Comparison of ENCODE assay signal across 8 cellular contexts in genomic region chr2:105888625-105889024, GRCh38.
A peak's percentile ranks its signal among the peaks of the same experiment; 100 is the strongest.
DNase-seq lines count a peak whose midpoint lies in the region; ATAC-seq and TF ChIP-seq lines count a peak whose summit lies in the region.

No MANE protein-coding gene starts in this region.

- H3F3A ChIP-seq in MM.1S (ENCODE audit: insufficient read depth, low read length): no peaks in the 10 kb centered on the region; the same call in 1 of the 2 replicates

- ATAC-seq in HG03378 (IDR thresholded peaks at IDR 0.05; ENCODE audit: unreplicated experiment) (no peak), GM18502 (IDR thresholded peaks at IDR 0.05; ENCODE audit: poor library complexity, unreplicated experiment) (no peak)

- H3K27ac ChIP-seq in MM.1S (ENCODE audit: low read length): no peak overlapping the region

- H3K36me3 ChIP-seq in MM.1S (replicated peaks; ENCODE audit: insufficient read depth, low read length): peaks cover 9% of the 10 kb centered on the region; the same call in 1 of the 2 replicates

- H3K27ac Mint-ChIP-seq in activated naive CD8-positive, alpha-beta T cell: peak overlapping the region; percentile 91
- H3K27ac Mint-ChIP-seq in neural crest cell (ENCODE audit: unreplicated experiment): no peak overlapping the region

- no peaks in the 10 kb centered on the region for H3K27me3 Mint-ChIP-seq in activated naive CD8-positive, alpha-beta T cell
- peaks cover 5% of the 10 kb centered on the region for H3K27me3 Mint-ChIP-seq in neural crest cell (ENCODE audit: low read depth)

- H3K4me3 Mint-ChIP-seq in activated naive CD8-positive, alpha-beta T cell: no peak overlapping the region
- no peak overlapping the region for H3K4me3 Mint-ChIP-seq in neural crest cell

- no peak overlapping the region for H3K9ac ChIP-seq in MM.1S (ENCODE audit: low read length)

- peaks cover 8% of the 10 kb centered on the region; the same call in 1 of the 2 replicates for H4K20me1 ChIP-seq in MM.1S (ENCODE audit: insufficient read depth, low read length)

- H3K79me2 ChIP-seq in MM.1S (ENCODE audit: low read length): peaks cover 96% of the 10 kb centered on the region

- H3K4me1 ChIP-seq in MM.1S (ENCODE audit: low read length): peaks cover 26% of the 10 kb centered on the region

- H3K4me1 Mint-ChIP-seq in activated naive CD8-positive, alpha-beta T cell (ENCODE audit: low read depth): peaks cover 71% of the 10 kb centered on the region
- peaks cover 32% of the 10 kb centered on the region for H3K4me1 Mint-ChIP-seq in neural crest cell

- peaks cover 20% of the 10 kb centered on the region for H3K36me3 Mint-ChIP-seq in activated naive CD8-positive, alpha-beta T cell
- H3K36me3 Mint-ChIP-seq in neural crest cell (ENCODE audit: low read depth): peaks cover 34% of the 10 kb centered on the region

- no peaks in the 10 kb centered on the region for H3K27me3 ChIP-seq in MM.1S (replicated peaks; ENCODE audit: insufficient read depth, low read length)

- TF ChIP-seq CTCF in MM.1S (IDR thresholded peaks at IDR 0.05; ENCODE audit: low read length): peak; percentile 43
- TF ChIP-seq CTCF in neural crest cell (conservative IDR thresholded peaks at IDR 0.05): peak; percentile 32

- H2AFZ ChIP-seq in MM.1S (ENCODE audit: low read length): no peak overlapping the region

- peaks cover 4% of the 10 kb centered on the region for H3K9me3 Mint-ChIP-seq in activated naive CD8-positive, alpha-beta T cell (ENCODE audit: low read depth)
- H3K9me3 Mint-ChIP-seq in neural crest cell: peaks cover 4% of the 10 kb centered on the region

- no peak overlapping the region for H3K4me3 ChIP-seq in MM.1S (ENCODE audit: low read length)

- no peak overlapping the region for H3K4me2 ChIP-seq in MM.1S (ENCODE audit: low read depth, low read length)

- peak; percentile 54 to 60 for DNase-seq in SHP77 (lab: John Stamatoyannopoulos, UW)
- no peak for DNase-seq in SHP77 treated with DMSO at 0.1 percent for 48 hours (lab: John Stamatoyannopoulos, UW)
- DNase-seq in MM.1S: peak; percentile 40
- DNase-seq in neural crest cell (ENCODE audit: low read depth, low spot score): no peak
- no peak for DNase-seq in NCI-H1092 treated with DMSO at 0.1 percent for 48 hours (lab: John Stamatoyannopoulos, UW)

- H3K9me2 ChIP-seq in MM.1S (replicated peaks; ENCODE audit: insufficient read depth, low read length): no peaks in the 10 kb centered on the region

- H3K9me3 ChIP-seq in MM.1S (replicated peaks; ENCODE audit: insufficient read depth, low read length): no peaks in the 10 kb centered on the region

Comparison
In these comparisons a context has a peak if more than half of its experiments do, and no peak if none do; other contexts are left out.
1. DNase-seq: peak in SHP77 (2 of 2) and MM.1S (single experiment); none in SHP77 treated with DMSO at 0.1 percent for 48 hours (single experiment), neural crest cell (single experiment) and NCI-H1092 treated with DMSO at 0.1 percent for 48 hours (single experiment).